Comparison of ENCODE assay signal across 18 cellular contexts in the genomic region with DNA sequence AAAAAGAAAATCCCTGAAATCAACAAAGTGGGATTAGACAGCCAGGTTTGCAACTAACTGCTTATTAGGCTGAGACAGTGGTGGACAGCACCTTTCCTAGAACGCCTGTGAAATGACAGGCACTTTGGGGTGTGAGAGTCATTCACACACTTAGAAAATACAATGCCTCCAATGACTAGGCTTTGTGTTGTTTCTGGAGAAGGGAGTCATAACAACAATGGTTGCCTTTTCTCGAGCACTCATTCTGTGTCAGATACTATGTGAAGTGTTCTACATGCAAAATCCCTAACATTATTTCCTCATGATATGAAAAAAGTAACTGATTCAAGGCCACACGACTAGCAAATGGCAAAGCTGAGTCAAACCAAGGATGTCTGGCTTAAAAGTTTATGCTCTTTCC. TPM values are rescaled to one million over a fixed set of nuclear protein-coding genes. Genes with fewer than 3 reads are reported as not detected.
A peak's percentile ranks its signal among the peaks of the same experiment; 100 is the strongest.
DNase-seq lines count a peak whose midpoint lies in the region; ATAC-seq and TF ChIP-seq lines count a peak whose summit lies in the region.
"Had no signal": no experiment of that assay in that cellular context is flagged by ENCODE, and none has a peak within 500 bp of the region (broad histone marks: within the 10 kb centered on the region; RNA-seq: fewer than 3 reads in every experiment).

No MANE protein-coding gene starts in this region.

- CTCF ChIA-PET in SK-N-SH (lab: Yijun Ruan, JAX): no interaction called here

- 79% methylated on average over 3 of the region's 3 CpGs for WGBS in SK-N-SH (ENCODE audit: low lambda C conversion rate)

- no peak for TF ChIP-seq CTCF in SK-N-SH (IDR thresholded peaks at IDR 0.05)

- POLR2A ChIA-PET in SK-N-SH (lab: Yijun Ruan, JAX): no interaction called here

- no peaks in the 10 kb centered on the region for H4K20me1 ChIP-seq in SK-N-SH (ENCODE audit: insufficient read depth)

- peaks cover 76% of the 10 kb centered on the region for H3K79me2 ChIP-seq in SK-N-SH (ENCODE audit: insufficient read depth)

- H3K4me1 ChIP-seq in SK-N-SH (ENCODE audit: control insufficient read depth in 1 of 2, insufficient read depth in 2 of 2, low read depth in 1 of 2, low read length in 1 of 2): 0 out of 4 replicates have a peak, but pooled peaks cover 0 to 6% of the 10 kb centered on the region in 2 experiments
- H3K4me1 ChIP-seq: HAP-1 had no signal

- 0 out of 2 replicates have a peak overlapping the region, but pooled peaks have one; percentile 17 for H3K4me2 ChIP-seq in SK-N-SH

- H3K27ac Mint-ChIP-seq in activated T-helper 17 cell treated with anti-CD3 and anti-CD28 coated beads, Interleukin-2, amount 50 U/mL, for 72 hours: no peak overlapping the region
- H3K27ac Mint-ChIP-seq: IgD-negative memory B cell had no signal

- TF ChIP-seq RAD21 in SK-N-SH (IDR thresholded peaks at IDR 0.05; ENCODE audit: low read length): no peak

- H3K27me3 ChIP-seq in SK-N-SH (ENCODE audit: insufficient read depth): no peaks in the 10 kb centered on the region

- peaks cover 3% of the 10 kb centered on the region for H3K27me3 Mint-ChIP-seq in activated T-helper 17 cell treated with anti-CD3 and anti-CD28 coated beads, Interleukin-2, amount 50 U/mL, for 72 hours
- H3K27me3 Mint-ChIP-seq: IgD-negative memory B cell had no signal

- H3K4me1 Mint-ChIP-seq in activated T-helper 17 cell treated with anti-CD3 and anti-CD28 coated beads, Interleukin-2, amount 50 U/mL, for 72 hours: no peaks in the 10 kb centered on the region
- H3K4me1 Mint-ChIP-seq: CD14-positive monocyte had no signal

- H3K27ac ChIP-seq in SK-N-SH (ENCODE audit: low read depth in 2 of 2, low read length in 1 of 2): peak overlapping the region in 1 of 2 experiments; percentile 34; a peak in 2 of 4 replicates

- H3F3A ChIP-seq in SK-N-SH (replicated peaks; ENCODE audit: insufficient read depth): peaks cover 5% of the 10 kb centered on the region

- no peak overlapping the region for H3K4me3 Mint-ChIP-seq in activated T-helper 17 cell treated with anti-CD3 and anti-CD28 coated beads, Interleukin-2, amount 50 U/mL, for 72 hours
- H3K4me3 Mint-ChIP-seq: CD14-positive monocyte, IgD-negative memory B cell had no signal

- DNase-seq in SK-N-SH (no peak), medulla oblongata (ENCODE audit: extremely low spot score) (peak; percentile 58), NCI-H2029 (lab: John Stamatoyannopoulos, UW) (no peak)
- no peak for DNase-seq in stimulated activated naive CD8-positive, alpha-beta T cell treated with anti-CD3 and anti-CD28 coated beads, Interleukin-15, Interleukin-2, amounts not matched to agents 100 U/mL and 50 U/mL, for 24 hours
- DNase-seq: 8988T, DMS79 treated with DMSO at 0.1 percent for 48 hours, MM.1S, NCI-H1092 treated with DMSO at 0.1 percent for 48 hours, NCI-H146, NCI-H2081 treated with DMSO at 0.1 percent for 48 hours, NCI-H774 had no signal

- no peak for ATAC-seq in SK-N-SH treated with all-trans-retinoic acid at 6 μM for 48 hours
- peak; percentile 56 for ATAC-seq in activated T-helper 17 cell treated with anti-CD3 and anti-CD28 coated beads, Interleukin-2, amount 50 U/mL, for 72 hours (replicated peaks)
- peak; percentile 9 for ATAC-seq in stimulated activated naive CD8-positive, alpha-beta T cell treated with anti-CD3 and anti-CD28 coated beads, Interleukin-15, Interleukin-2, amounts not matched to agents 100 U/mL and 50 U/mL, for 24 hours
- ATAC-seq in GM19455 (IDR thresholded peaks at IDR 0.05; ENCODE audit: unreplicated experiment): no peak
- ATAC-seq in GM18909 (IDR thresholded peaks at IDR 0.05; ENCODE audit: poor library complexity, unreplicated experiment): no peak

- H2AFZ ChIP-seq in SK-N-SH (ENCODE audit: low read depth): no peak overlapping the region

- no peak overlapping the region for H3K4me3 ChIP-seq in SK-N-SH (ENCODE audit: low read depth in 2 of 2, low read length in 1 of 2)
- H3K4me3 ChIP-seq: HAP-1 had no signal

- no peaks in the 10 kb centered on the region for H3K9me2 ChIP-seq in SK-N-SH

- H3K9ac ChIP-seq in SK-N-SH: no peak overlapping the region

- no peak for TF ChIP-seq EP300 in SK-N-SH (IDR thresholded peaks at IDR 0.05; ENCODE audit: borderline replicate concordance in 1 of 2, low read depth in 1 of 2, low read length in 1 of 2)

- H3K9me3 ChIP-seq in SK-N-SH: no peaks in the 10 kb centered on the region
- H3K9me3 ChIP-seq: HAP-1 had no signal

- H3K36me3 ChIP-seq in SK-N-SH (replicated peaks in 1 of 2; ENCODE audit: control insufficient read depth in 1 of 2, insufficient read depth in 2 of 2, low read length in 1 of 2): peaks cover 0 to 8% of the 10 kb centered on the region in 2 experiments
- H3K36me3 ChIP-seq: HAP-1 had no signal

- H3K36me3 Mint-ChIP-seq in activated T-helper 17 cell treated with anti-CD3 and anti-CD28 coated beads, Interleukin-2, amount 50 U/mL, for 72 hours (ENCODE audit: low read depth): no peaks in the 10 kb centered on the region
- H3K36me3 Mint-ChIP-seq: CD14-positive monocyte, IgD-negative memory B cell had no signal

- no peaks in the 10 kb centered on the region for H3K9me3 Mint-ChIP-seq in activated T-helper 17 cell treated with anti-CD3 and anti-CD28 coated beads, Interleukin-2, amount 50 U/mL, for 72 hours
- H3K9me3 Mint-ChIP-seq: IgD-negative memory B cell had no signal

TF ChIP-seq in SK-N-SH, 30 proteins besides CTCF, POLR2A, EP300 and RAD21:
- TF ChIP-seq, protein P1, sequence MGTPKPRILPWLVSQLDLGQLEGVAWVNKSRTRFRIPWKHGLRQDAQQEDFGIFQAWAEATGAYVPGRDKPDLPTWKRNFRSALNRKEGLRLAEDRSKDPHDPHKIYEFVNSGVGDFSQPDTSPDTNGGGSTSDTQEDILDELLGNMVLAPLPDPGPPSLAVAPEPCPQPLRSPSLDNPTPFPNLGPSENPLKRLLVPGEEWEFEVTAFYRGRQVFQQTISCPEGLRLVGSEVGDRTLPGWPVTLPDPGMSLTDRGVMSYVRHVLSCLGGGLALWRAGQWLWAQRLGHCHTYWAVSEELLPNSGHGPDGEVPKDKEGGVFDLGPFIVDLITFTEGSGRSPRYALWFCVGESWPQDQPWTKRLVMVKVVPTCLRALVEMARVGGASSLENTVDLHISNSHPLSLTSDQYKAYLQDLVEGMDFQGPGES (IDR thresholded peaks at IDR 0.05; ENCODE audit: low read depth, low read length): no peak
- no peak for TF ChIP-seq FOXJ3 (CRISPR knock-in tag; IDR thresholded peaks at IDR 0.05)
- TF ChIP-seq GATA2 (CRISPR knock-in tag; IDR thresholded peaks at IDR 0.05): no peak
- no peak for TF ChIP-seq YY1 (IDR thresholded peaks at IDR 0.05; ENCODE audit: low read depth)
- no peak for TF ChIP-seq RFX5 (IDR thresholded peaks at IDR 0.05; ENCODE audit: low read length)
- no peak for TF ChIP-seq TAF1 (IDR thresholded peaks at IDR 0.05; ENCODE audit: borderline replicate concordance, low read depth, low read length)

TF ChIP-seq in SK-N-SH treated with all-trans-retinoic acid at 6 μM for 48 hours, 23 proteins besides CTCF, POLR2A, EP300 and RAD21 (continues in another document):
- no peak for TF ChIP-seq SNAI2 (CRISPR knock-in tag; IDR thresholded peaks at IDR 0.05)
- TF ChIP-seq TOX (CRISPR knock-in tag; IDR thresholded peaks at IDR 0.05; ENCODE audit: borderline replicate concordance): no peak
- TF ChIP-seq TCF4 (CRISPR knock-in tag; IDR thresholded peaks at IDR 0.05; ENCODE audit: borderline replicate concordance): no peak
- no peak for TF ChIP-seq ZNF70 (CRISPR knock-in tag; IDR thresholded peaks at IDR 0.05)
- no peak for TF ChIP-seq ZFP3 (CRISPR knock-in tag; IDR thresholded peaks at IDR 0.05)
- TF ChIP-seq BACH2 (CRISPR knock-in tag; IDR thresholded peaks at IDR 0.05; ENCODE audit: borderline replicate concordance): no peak
- TF ChIP-seq ZC3H10 (CRISPR knock-in tag; IDR thresholded peaks at IDR 0.05): no peak
- TF ChIP-seq RARB (CRISPR knock-in tag; IDR thresholded peaks at IDR 0.05): no peak
- no peak for TF ChIP-seq ZNF8 (CRISPR knock-in tag; IDR thresholded peaks at IDR 0.05)
- TF ChIP-seq, protein P2, sequence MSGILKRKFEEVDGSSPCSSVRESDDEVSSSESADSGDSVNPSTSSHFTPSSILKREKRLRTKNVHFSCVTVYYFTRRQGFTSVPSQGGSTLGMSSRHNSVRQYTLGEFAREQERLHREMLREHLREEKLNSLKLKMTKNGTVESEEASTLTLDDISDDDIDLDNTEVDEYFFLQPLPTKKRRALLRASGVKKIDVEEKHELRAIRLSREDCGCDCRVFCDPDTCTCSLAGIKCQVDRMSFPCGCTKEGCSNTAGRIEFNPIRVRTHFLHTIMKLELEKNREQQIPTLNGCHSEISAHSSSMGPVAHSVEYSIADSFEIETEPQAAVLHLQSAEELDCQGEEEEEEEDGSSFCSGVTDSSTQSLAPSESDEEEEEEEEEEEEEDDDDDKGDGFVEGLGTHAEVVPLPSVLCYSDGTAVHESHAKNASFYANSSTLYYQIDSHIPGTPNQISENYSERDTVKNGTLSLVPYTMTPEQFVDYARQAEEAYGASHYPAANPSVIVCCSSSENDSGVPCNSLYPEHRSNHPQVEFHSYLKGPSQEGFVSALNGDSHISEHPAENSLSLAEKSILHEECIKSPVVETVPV (CRISPR knock-in tag; IDR thresholded peaks at IDR 0.05): no peak
- TF ChIP-seq, protein P3, sequence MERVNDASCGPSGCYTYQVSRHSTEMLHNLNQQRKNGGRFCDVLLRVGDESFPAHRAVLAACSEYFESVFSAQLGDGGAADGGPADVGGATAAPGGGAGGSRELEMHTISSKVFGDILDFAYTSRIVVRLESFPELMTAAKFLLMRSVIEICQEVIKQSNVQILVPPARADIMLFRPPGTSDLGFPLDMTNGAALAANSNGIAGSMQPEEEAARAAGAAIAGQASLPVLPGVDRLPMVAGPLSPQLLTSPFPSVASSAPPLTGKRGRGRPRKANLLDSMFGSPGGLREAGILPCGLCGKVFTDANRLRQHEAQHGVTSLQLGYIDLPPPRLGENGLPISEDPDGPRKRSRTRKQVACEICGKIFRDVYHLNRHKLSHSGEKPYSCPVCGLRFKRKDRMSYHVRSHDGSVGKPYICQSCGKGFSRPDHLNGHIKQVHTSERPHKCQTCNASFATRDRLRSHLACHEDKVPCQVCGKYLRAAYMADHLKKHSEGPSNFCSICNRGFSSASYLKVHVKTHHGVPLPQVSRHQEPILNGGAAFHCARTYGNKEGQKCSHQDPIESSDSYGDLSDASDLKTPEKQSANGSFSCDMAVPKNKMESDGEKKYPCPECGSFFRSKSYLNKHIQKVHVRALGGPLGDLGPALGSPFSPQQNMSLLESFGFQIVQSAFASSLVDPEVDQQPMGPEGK (CRISPR knock-in tag; IDR thresholded peaks at IDR 0.05; ENCODE audit: borderline replicate concordance): no peak
- TF ChIP-seq ISL1 (CRISPR knock-in tag; IDR thresholded peaks at IDR 0.05): no peak
- no peak for TF ChIP-seq PPARA (CRISPR knock-in tag; IDR thresholded peaks at IDR 0.05; ENCODE audit: borderline replicate concordance)

RNA-seq across cellular contexts. Expression of a gene that starts 41.2 kb away (rescaled TPM):
- polyA plus RNA-seq in SK-N-SH (2012; rRNA removed): 5.9 and 7.8 TPM in 2 replicates
- 8.4 and 10.4 TPM in 2 replicates for polyA plus RNA-seq in SK-N-SH (2012; cell fraction: cytosol; rRNA removed)
- 15.7 and 17.5 TPM in 2 replicates for polyA plus RNA-seq in SK-N-SH (2012; cell fraction: nucleus; rRNA removed)
- total RNA-seq in activated T-helper 17 cell treated with anti-CD3 and anti-CD28 coated beads, Interleukin-2, amount 50 U/mL, for 72 hours: 10 to 100 TPM; 44.1 to 45.4 TPM

Comparison
In these comparisons a context has a peak if more than half of its experiments do, and no peak if none do; other contexts are left out.
1. ATAC-seq: peak in activated T-helper 17 cell treated with anti-CD3 and anti-CD28 coated beads, Interleukin-2, amount 50 U/mL, for 72 hours (single experiment) and stimulated activated naive CD8-positive, alpha-beta T cell treated with anti-CD3 and anti-CD28 coated beads, Interleukin-15, Interleukin-2, amounts not matched to agents 100 U/mL and 50 U/mL, for 24 hours (single experiment); none in SK-N-SH treated with all-trans-retinoic acid at 6 μM for 48 hours (single experiment), GM19455 (single experiment) and GM18909 (single experiment).